ENCODE assay signal across 1 cellular context in the genomic region with DNA sequence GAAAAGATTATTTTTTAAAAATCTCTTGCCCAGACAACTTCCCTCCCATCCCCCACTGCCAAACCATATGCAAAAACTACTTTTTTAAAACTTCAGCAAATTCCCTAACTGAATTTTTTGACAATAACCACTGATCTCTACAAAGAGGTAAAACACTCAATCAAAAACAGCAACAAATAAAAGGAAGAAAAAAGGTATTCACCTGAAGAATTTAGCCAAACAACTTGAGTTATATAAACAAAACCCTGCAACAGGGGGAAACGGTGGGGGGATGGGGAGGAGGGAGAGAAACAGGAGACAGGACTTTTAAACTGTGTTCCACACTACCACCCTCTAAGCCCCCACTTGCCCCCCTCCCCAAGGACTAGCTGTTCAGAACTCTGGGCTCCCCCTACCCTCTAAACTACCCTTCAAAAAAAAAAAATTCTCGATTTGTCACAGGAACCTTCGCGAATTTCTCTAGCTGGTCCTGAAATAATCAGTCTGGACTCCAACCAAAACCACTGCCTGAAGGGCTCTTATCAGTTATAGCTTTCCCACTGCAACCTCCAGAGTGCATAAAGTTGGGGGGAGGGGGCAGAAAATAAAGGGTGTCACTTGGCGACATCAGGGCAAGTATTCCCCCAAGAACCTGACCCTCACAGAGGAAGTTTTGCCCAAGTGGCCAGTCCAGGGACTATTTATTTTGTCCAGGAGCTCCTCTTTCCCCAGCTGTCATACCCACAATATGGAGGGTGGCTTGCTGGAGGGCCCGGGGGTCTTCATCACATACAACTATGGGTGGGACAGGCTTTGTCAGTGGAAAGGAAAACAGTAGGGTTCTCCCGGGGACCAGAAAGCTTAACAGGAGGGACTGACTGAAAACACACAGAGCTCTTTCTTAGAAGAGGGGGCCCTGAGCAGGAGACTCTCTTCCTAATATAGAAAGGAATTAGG.
TF ChIP-seq lines count a peak whose summit lies in the region.

No MANE protein-coding gene starts in this region.

TF ChIP-seq in GM23338, 12 proteins besides CTCF, POLR2A, EP300 and RAD21 (continued from another document):
- TF ChIP-seq, protein P1, sequence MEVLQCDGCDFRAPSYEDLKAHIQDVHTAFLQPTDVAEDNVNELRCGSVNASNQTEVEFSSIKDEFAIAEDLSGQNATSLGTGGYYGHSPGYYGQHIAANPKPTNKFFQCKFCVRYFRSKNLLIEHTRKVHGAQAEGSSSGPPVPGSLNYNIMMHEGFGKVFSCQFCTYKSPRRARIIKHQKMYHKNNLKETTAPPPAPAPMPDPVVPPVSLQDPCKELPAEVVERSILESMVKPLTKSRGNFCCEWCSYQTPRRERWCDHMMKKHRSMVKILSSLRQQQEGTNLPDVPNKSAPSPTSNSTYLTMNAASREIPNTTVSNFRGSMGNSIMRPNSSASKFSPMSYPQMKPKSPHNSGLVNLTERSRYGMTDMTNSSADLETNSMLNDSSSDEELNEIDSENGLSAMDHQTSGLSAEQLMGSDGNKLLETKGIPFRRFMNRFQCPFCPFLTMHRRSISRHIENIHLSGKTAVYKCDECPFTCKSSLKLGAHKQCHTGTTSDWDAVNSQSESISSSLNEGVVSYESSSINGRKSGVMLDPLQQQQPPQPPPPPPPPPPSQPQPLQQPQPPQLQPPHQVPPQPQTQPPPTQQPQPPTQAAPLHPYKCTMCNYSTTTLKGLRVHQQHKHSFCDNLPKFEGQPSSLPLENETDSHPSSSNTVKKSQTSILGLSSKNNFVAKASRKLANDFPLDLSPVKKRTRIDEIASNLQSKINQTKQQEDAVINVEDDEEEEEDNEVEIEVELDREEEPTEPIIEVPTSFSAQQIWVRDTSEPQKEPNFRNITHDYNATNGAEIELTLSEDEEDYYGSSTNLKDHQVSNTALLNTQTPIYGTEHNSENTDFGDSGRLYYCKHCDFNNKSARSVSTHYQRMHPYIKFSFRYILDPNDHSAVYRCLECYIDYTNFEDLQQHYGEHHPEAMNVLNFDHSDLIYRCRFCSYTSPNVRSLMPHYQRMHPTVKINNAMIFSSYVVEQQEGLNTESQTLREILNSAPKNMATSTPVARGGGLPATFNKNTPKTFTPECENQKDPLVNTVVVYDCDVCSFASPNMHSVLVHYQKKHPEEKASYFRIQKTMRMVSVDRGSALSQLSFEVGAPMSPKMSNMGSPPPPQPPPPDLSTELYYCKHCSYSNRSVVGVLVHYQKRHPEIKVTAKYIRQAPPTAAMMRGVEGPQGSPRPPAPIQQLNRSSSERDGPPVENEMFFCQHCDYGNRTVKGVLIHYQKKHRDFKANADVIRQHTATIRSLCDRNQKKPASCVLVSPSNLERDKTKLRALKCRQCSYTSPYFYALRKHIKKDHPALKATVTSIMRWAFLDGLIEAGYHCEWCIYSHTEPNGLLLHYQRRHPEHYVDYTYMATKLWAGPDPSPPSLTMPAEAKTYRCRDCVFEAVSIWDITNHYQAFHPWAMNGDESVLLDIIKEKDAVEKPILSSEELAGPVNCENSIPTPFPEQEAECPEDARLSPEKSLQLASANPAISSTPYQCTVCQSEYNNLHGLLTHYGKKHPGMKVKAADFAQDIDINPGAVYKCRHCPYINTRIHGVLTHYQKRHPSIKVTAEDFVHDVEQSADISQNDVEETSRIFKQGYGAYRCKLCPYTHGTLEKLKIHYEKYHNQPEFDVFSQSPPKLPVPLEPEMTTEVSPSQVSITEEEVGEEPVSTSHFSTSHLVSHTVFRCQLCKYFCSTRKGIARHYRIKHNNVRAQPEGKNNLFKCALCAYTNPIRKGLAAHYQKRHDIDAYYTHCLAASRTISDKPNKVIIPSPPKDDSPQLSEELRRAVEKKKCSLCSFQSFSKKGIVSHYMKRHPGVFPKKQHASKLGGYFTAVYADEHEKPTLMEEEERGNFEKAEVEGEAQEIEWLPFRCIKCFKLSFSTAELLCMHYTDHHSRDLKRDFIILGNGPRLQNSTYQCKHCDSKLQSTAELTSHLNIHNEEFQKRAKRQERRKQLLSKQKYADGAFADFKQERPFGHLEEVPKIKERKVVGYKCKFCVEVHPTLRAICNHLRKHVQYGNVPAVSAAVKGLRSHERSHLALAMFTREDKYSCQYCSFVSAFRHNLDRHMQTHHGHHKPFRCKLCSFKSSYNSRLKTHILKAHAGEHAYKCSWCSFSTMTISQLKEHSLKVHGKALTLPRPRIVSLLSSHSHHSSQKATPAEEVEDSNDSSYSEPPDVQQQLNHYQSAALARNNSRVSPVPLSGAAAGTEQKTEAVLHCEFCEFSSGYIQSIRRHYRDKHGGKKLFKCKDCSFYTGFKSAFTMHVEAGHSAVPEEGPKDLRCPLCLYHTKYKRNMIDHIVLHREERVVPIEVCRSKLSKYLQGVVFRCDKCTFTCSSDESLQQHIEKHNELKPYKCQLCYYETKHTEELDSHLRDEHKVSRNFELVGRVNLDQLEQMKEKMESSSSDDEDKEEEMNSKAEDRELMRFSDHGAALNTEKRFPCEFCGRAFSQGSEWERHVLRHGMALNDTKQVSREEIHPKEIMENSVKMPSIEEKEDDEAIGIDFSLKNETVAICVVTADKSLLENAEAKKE (CRISPR knock-in tag; IDR thresholded peaks at IDR 0.05) = no peak
- TF ChIP-seq POLR2AphosphoS5 (IDR thresholded peaks at IDR 0.05; ENCODE audit: low read depth) (no peak), EZH2phosphoT487 (IDR thresholded peaks at IDR 0.05; ENCODE audit: unreplicated experiment) (no peak), ZNF331 (CRISPR knock-in tag; IDR thresholded peaks at IDR 0.05; ENCODE audit: low read depth) (no peak), JUNB (IDR thresholded peaks at IDR 0.05; ENCODE audit: unreplicated experiment) (no peak), ZNF114 (CRISPR knock-in tag; IDR thresholded peaks at IDR 0.05) (no peak), NANOG (IDR thresholded peaks at IDR 0.05; ENCODE audit: borderline replicate concordance) (no peak), EZH2 (IDR thresholded peaks at IDR 0.05; ENCODE audit: low read depth, unreplicated experiment) (no peak), CREB1 (CRISPR knock-in tag; IDR thresholded peaks at IDR 0.05; ENCODE audit: low read depth) (no peak)
- TF ChIP-seq, protein P2, sequence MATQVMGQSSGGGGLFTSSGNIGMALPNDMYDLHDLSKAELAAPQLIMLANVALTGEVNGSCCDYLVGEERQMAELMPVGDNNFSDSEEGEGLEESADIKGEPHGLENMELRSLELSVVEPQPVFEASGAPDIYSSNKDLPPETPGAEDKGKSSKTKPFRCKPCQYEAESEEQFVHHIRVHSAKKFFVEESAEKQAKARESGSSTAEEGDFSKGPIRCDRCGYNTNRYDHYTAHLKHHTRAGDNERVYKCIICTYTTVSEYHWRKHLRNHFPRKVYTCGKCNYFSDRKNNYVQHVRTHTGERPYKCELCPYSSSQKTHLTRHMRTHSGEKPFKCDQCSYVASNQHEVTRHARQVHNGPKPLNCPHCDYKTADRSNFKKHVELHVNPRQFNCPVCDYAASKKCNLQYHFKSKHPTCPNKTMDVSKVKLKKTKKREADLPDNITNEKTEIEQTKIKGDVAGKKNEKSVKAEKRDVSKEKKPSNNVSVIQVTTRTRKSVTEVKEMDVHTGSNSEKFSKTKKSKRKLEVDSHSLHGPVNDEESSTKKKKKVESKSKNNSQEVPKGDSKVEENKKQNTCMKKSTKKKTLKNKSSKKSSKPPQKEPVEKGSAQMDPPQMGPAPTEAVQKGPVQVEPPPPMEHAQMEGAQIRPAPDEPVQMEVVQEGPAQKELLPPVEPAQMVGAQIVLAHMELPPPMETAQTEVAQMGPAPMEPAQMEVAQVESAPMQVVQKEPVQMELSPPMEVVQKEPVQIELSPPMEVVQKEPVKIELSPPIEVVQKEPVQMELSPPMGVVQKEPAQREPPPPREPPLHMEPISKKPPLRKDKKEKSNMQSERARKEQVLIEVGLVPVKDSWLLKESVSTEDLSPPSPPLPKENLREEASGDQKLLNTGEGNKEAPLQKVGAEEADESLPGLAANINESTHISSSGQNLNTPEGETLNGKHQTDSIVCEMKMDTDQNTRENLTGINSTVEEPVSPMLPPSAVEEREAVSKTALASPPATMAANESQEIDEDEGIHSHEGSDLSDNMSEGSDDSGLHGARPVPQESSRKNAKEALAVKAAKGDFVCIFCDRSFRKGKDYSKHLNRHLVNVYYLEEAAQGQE (IDR thresholded peaks at IDR 0.05; ENCODE audit: unreplicated experiment) = no peak
